In genomic region chr3:44648564-44649229, GRCh38 we compare ENCODE assay signal across 8 cellular contexts. TPM values are rescaled to one million over a fixed set of nuclear protein-coding genes. Genes with fewer than 3 reads are reported as not detected.
DNase-seq lines count a peak whose midpoint lies in the region; ATAC-seq and TF ChIP-seq lines count a peak whose summit lies in the region.

Gene ZNF35 (plus strand): TSS chr3:44648732. CDS start chr3:44651068, 2,336 bp downstream.

- peak within 1 kb of the TSS; percentile 91 to 98 (median 98) for H3K27ac Mint-ChIP-seq in brain

- ATAC-seq in HG02970 (IDR thresholded peaks at IDR 0.05; ENCODE audit: low FRiP score, unreplicated experiment) = no peak

- TF ChIP-seq CTCF in GM10266 (IDR thresholded peaks at IDR 0.05; ENCODE audit: control insufficient read depth, insufficient read depth, low read depth, missing control alignments) (no peak), brain (conservative IDR thresholded peaks at IDR 0.05) (no peak)

- H3K27me3 Mint-ChIP-seq in brain = peaks cover 4% of the 10 kb centered on the region

- no peaks in the 10 kb centered on the region for H4K20me1 ChIP-seq in GM23248 (ENCODE audit: insufficient read depth)

- H3K79me2 ChIP-seq in GM23248 (ENCODE audit: insufficient read depth) = peaks cover 66% of the 10 kb centered on the region

- H3K4me3 Mint-ChIP-seq in brain = peak within 1 kb of the TSS; percentile 95 to 98 (median 96)

- no peaks in the 10 kb centered on the region for H3K9me3 ChIP-seq in GM23248 (ENCODE audit: low read depth)

- peak; percentile 84 for DNase-seq in GM10266 (ENCODE audit: extremely low spot score)
- DNase-seq in GM23248 = peak; percentile 94
- DNase-seq in Kasumi-1 (lab: John Stamatoyannopoulos, UW) = peak; percentile 81
- peak; percentile 87 to 88 for DNase-seq in SHP77 (lab: John Stamatoyannopoulos, UW)
- peak; percentile 92 for DNase-seq in iPS DF 19.7 (ENCODE audit: low read depth, low spot score)

- in situ Hi-C loops in GM23248 (cut with MboI) = no loop called here

- H3K9ac ChIP-seq in GM23248 (peak within 1 kb of the TSS; percentile 97), rectal smooth muscle tissue (ENCODE audit: low read length) (peak within 1 kb of the TSS; percentile 70)

- 1% methylated on average over 36 to 37 of the region's 37 CpGs for WGBS in GM23248 (ENCODE audit: low coverage in 1 of 2, low lambda C conversion rate in 2 of 2, missing lambda C conversion rate in 2 of 2), 2 experiments

- H3K4me3 ChIP-seq in GM23248 = peak within 1 kb of the TSS; percentile 95
- H3K4me3 ChIP-seq in rectal smooth muscle tissue (ENCODE audit: low read length) = peak within 1 kb of the TSS; percentile 90

- peak within 1 kb of the TSS; percentile 87 for H3K4me2 ChIP-seq in GM23248 (ENCODE audit: unreplicated experiment)

- H3K4me1 ChIP-seq in GM23248 (ENCODE audit: insufficient read depth) (no peaks in the 10 kb centered on the region; the same call in 1 of the 2 replicates), rectal smooth muscle tissue (ENCODE audit: control insufficient read depth, insufficient read depth, low read length) (peaks cover 3% of the 10 kb centered on the region)

- H3K27me3 ChIP-seq in GM23248 (replicated peaks; ENCODE audit: insufficient read depth) = no peaks in the 10 kb centered on the region
- H3K27me3 ChIP-seq in rectal smooth muscle tissue (ENCODE audit: control insufficient read depth, insufficient read depth, low read length) = no peaks in the 10 kb centered on the region

- peaks cover 2 to 13% (median 8%) of the 10 kb centered on the region in 5 experiments for H3K9me3 Mint-ChIP-seq in brain

- H3K9me2 ChIP-seq in GM23248 (ENCODE audit: insufficient read depth) = no peaks in the 10 kb centered on the region

- H3K36me3 ChIP-seq in GM23248 (ENCODE audit: low read depth) = peaks cover 33% of the 10 kb centered on the region
- peaks cover 9% of the 10 kb centered on the region for H3K36me3 ChIP-seq in rectal smooth muscle tissue (ENCODE audit: control insufficient read depth, insufficient read depth, low read length)

- peaks cover 35% of the 10 kb centered on the region for H3K4me1 Mint-ChIP-seq in brain

- H3F3A ChIP-seq in GM23248 (ENCODE audit: insufficient read depth) = peaks cover 26% of the 10 kb centered on the region; the same call in 1 of the 2 replicates

- peak within 1 kb of the TSS; percentile 77 for H3K27ac ChIP-seq in GM23248
- peak within 1 kb of the TSS; percentile 25 for H3K27ac ChIP-seq in rectal smooth muscle tissue (ENCODE audit: low read depth, low read length)

- H3K36me3 Mint-ChIP-seq in brain = peaks cover 73% of the 10 kb centered on the region

- H2AFZ ChIP-seq in GM23248 = peak within 1 kb of the TSS; percentile 94

RNA-seq across cellular contexts. Expression of gene ZNF35, which starts in this region (rescaled TPM):
- 7.3 and 21.8 TPM in 2 replicates for total RNA-seq in GM23248 (2014; rRNA removed; shearing (Covaris generic))
- polyA plus RNA-seq in GM23248 (2016; fragmentation: Nextera tagmentation; extraction: Ambion mirVana) = 4.3 and 5.1 TPM in 2 replicates
- polyA plus RNA-seq in brain (ENCODE audit: insufficient read depth, low read depth, low replicate concordance) = 9.4 TPM
